Comparison of ENCODE assay signal across 18 cellular contexts in the genomic region with DNA sequence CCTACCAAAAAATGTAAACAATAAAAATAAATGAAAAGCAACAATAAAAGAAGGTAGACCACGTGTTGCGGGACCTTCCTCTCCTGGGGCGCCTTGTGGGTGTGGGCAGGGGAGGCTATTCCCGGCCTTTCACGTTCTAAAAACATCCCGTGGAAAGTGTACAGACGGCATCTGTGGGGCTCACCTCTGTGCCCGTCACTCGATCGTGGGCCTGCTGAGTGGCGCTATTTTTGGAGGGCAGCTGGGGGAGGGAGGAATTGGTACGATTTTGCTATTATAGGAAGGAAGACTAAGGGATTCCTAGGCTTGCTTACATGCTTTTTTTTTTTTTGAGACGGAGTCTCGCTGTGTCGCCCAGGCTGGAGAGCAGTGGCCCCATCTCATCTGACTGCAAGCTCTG. TPM values are rescaled to one million over a fixed set of nuclear protein-coding genes. Genes with fewer than 3 reads are reported as not detected.
DNase-seq lines count a peak whose midpoint lies in the region; ATAC-seq, FAIRE-seq and TF ChIP-seq lines count a peak whose summit lies in the region.
"Had no signal": no experiment of that assay in that cellular context is flagged by ENCODE, and none has a peak within 500 bp of the region (broad histone marks: within the 10 kb centered on the region; RNA-seq: fewer than 3 reads in every experiment).

No MANE protein-coding gene starts in this region.

- H3K79me1 ChIP-seq in H1 (ENCODE audit: low read depth, low read length) = peaks cover 3% of the 10 kb centered on the region; the same call in 1 of the 2 replicates

- intact Hi-C loops in left ventricle myocardium superior (cut with micrococcal nuclease) (no loop called here), colonic mucosa (cut with DNase I) (no loop called here)

- H3K9me3 ChIP-seq in cardiac muscle cell (ENCODE audit: low read depth) (no peaks in the 10 kb centered on the region), H1 (ENCODE audit: insufficient read depth in 2 of 2, low read depth in 1 of 2, low read length in 1 of 2) (no peaks in the 10 kb centered on the region), colonic mucosa (no peaks in the 10 kb centered on the region)
- H3K9me3 ChIP-seq: BE2C had no signal

- H2BK120ac ChIP-seq in H1 (replicated peaks; ENCODE audit: low read depth, low read length) = no peak overlapping the region

- CTCF ChIA-PET in H1 (lab: Charles Lee; ENCODE audit: partially characterized antibody) = no interaction called here

- no peak overlapping the region for H2AK5ac ChIP-seq in H1 (ENCODE audit: low read depth, low read length)

- H3K9me3 Mint-ChIP-seq in neural crest cell = no peaks in the 10 kb centered on the region
- H3K9me3 Mint-ChIP-seq in stimulated activated naive B cell treated with anti-CD40 and anti-IgM and Interleukin-4, amounts not matched to agents 10 μg/mL and 1 μg/mL and 100 μg/mL, for 72 hours = no peaks in the 10 kb centered on the region

- H4K8ac ChIP-seq in H1 (ENCODE audit: extremely low read depth, insufficient read depth, low read length) = peak overlapping the region; percentile 25; the same call in 1 of the 2 replicates

- H3K27ac ChIP-seq in cardiac muscle cell = peak overlapping the region; percentile 51
- no peak overlapping the region for H3K27ac ChIP-seq in H1 (ENCODE audit: low read depth, low read length)
- no peak overlapping the region for H3K27ac ChIP-seq in colonic mucosa

- H4K20me1 ChIP-seq in H1 (replicated peaks in 1 of 2; ENCODE audit: control insufficient read depth in 1 of 2, insufficient read depth in 2 of 2, low read length in 2 of 2) = peaks cover 0 to 3% of the 10 kb centered on the region in 2 experiments

- 87% methylated on average over 15 of the region's 15 CpGs; no CpG with 5 or more reads in 1 of the 2 experiments for WGBS in H1 (ENCODE audit: extremely low coverage in 1 of 2, insufficient coverage in 1 of 2, insufficient read length in 1 of 2, insufficient replicate concordance in 2 of 2, low coverage in 1 of 2, low lambda C conversion rate in 2 of 2, missing lambda C conversion rate in 1 of 2), 2 experiments

- peaks cover 31% of the 10 kb centered on the region for H3K4me1 Mint-ChIP-seq in neural crest cell
- no peaks in the 10 kb centered on the region for H3K4me1 Mint-ChIP-seq in stimulated activated naive B cell treated with anti-CD40 and anti-IgM and Interleukin-4, amounts not matched to agents 10 μg/mL and 1 μg/mL and 100 μg/mL, for 72 hours
- H3K4me1 Mint-ChIP-seq: CD14-positive monocyte had no signal

- H3K14ac ChIP-seq in H1 (ENCODE audit: insufficient read length) = no peak overlapping the region

- H3K9ac ChIP-seq in H1 (replicated peaks in 1 of 4; ENCODE audit: extremely low read depth in 1 of 4, low read depth in 3 of 4, low read length in 3 of 4) = no peak overlapping the region
- no peak overlapping the region for H3K9ac ChIP-seq in colonic mucosa (ENCODE audit: low read depth in 2 of 2, low read length in 2 of 2)

- no peak overlapping the region for H3K23ac ChIP-seq in H1 (ENCODE audit: insufficient read length)

- H3K4me1 ChIP-seq in cardiac muscle cell (ENCODE audit: low read depth) (peaks cover 4% of the 10 kb centered on the region), H1 (replicated peaks in 1 of 4; ENCODE audit: control insufficient read depth in 3 of 4, insufficient read depth in 4 of 4, low read length in 3 of 4) (0 out of 7 replicates have a peak, but pooled peaks cover 0 to 3% (median 0%) of the 10 kb centered on the region in 4 experiments), colonic mucosa (no peaks in the 10 kb centered on the region)
- H3K4me1 ChIP-seq: BE2C had no signal

- no peak overlapping the region for H2BK15ac ChIP-seq in H1 (ENCODE audit: low read length)

- no peak overlapping the region for H2BK20ac ChIP-seq in H1 (ENCODE audit: low read length)

- TF ChIP-seq CTCF in cardiac muscle cell (IDR thresholded peaks at IDR 0.05; ENCODE audit: low read depth, low read length) (no peak), H1 (IDR thresholded peaks at IDR 0.05; ENCODE audit: control extremely low read depth in 1 of 3, insufficient read depth in 1 of 3, low read depth in 1 of 3, low read length in 3 of 3) (no peak), neural crest cell (conservative IDR thresholded peaks at IDR 0.05) (no peak), colonic mucosa (IDR thresholded peaks at IDR 0.05) (no peak)

- H2BK12ac ChIP-seq in H1 (ENCODE audit: low read depth, low read length) = no peak overlapping the region; the same call in 1 of the 2 replicates

- H2BK5ac ChIP-seq in H1 (ENCODE audit: low read depth, low read length) = no peak overlapping the region

- H3K18ac ChIP-seq in H1 (ENCODE audit: extremely low read depth, low read length) = no peak overlapping the region

- no peaks in the 10 kb centered on the region for H3K36me3 ChIP-seq in cardiac muscle cell
- no peaks in the 10 kb centered on the region for H3K36me3 ChIP-seq in H1 (ENCODE audit: control insufficient read depth in 2 of 4, insufficient read depth in 4 of 4, low read length in 3 of 4)
- H3K36me3 ChIP-seq in colonic mucosa = no peaks in the 10 kb centered on the region
- H3K36me3 ChIP-seq: BE2C had no signal

- no peak for FAIRE-seq in H1 (lab: Jason Lieb, UNC)
- FAIRE-seq: HepG2 had no signal

- no peak overlapping the region for H3K4me2 ChIP-seq in H1 (ENCODE audit: insufficient read depth in 1 of 2, low read depth in 2 of 2, low read length in 2 of 2)

- H3K79me2 ChIP-seq in H1 (ENCODE audit: control insufficient read depth in 1 of 2, insufficient read depth in 2 of 2, low read length in 2 of 2) = no peaks in the 10 kb centered on the region

- no peak overlapping the region for H4K5ac ChIP-seq in H1 (ENCODE audit: insufficient read length, low read depth, low read length)

- peaks cover 2% of the 10 kb centered on the region for H3K36me3 Mint-ChIP-seq in neural crest cell (ENCODE audit: low read depth)
- peaks cover 4 to 5% of the 10 kb centered on the region in 2 donors for H3K36me3 Mint-ChIP-seq in stimulated activated naive B cell treated with anti-CD40 and anti-IgM and Interleukin-4, amounts not matched to agents 10 μg/mL and 1 μg/mL and 100 μg/mL, for 72 hours
- H3K36me3 Mint-ChIP-seq: CD14-positive monocyte had no signal

- H3K56ac ChIP-seq in H1 (replicated peaks; ENCODE audit: insufficient read length, low read depth, low read length) = no peak overlapping the region

- H4K91ac ChIP-seq in H1 (replicated peaks; ENCODE audit: insufficient read length, low read length) = no peak overlapping the region

- peaks cover 3% of the 10 kb centered on the region; the same call in 1 of the 2 replicates for H3K23me2 ChIP-seq in H1 (ENCODE audit: low read depth, low read length)

- no peak overlapping the region for H3K4ac ChIP-seq in H1 (replicated peaks; ENCODE audit: insufficient read length, low read depth, low read length)

- no peak for TF ChIP-seq EP300 in H1 (IDR thresholded peaks at IDR 0.05; ENCODE audit: borderline replicate concordance in 1 of 2, low read depth in 2 of 2, low read length in 2 of 2)

- H3K27ac Mint-ChIP-seq in neural crest cell (ENCODE audit: unreplicated experiment) = no peak overlapping the region
- peak overlapping the region; percentile 42 for H3K27ac Mint-ChIP-seq in stimulated activated naive B cell treated with anti-CD40 and anti-IgM and Interleukin-4, amounts not matched to agents 10 μg/mL and 1 μg/mL and 100 μg/mL, for 72 hours
- H3K27ac Mint-ChIP-seq: CD14-positive monocyte, IgD-negative memory B cell had no signal

- H2AFZ ChIP-seq in H1 (ENCODE audit: low read length) = no peak overlapping the region

- H3K4me3 ChIP-seq in cardiac muscle cell (no peak overlapping the region), H1 (ENCODE audit: extremely low read depth in 1 of 4, insufficient read depth in 2 of 4, low read depth in 3 of 4, low read length in 4 of 4) (no peak overlapping the region), colonic mucosa (no peak overlapping the region)

- POLR2A ChIA-PET in H1 (lab: Charles Lee; ENCODE audit: partially characterized antibody) = no interaction called here

- no peak for TF ChIP-seq POLR2A in H1 (IDR thresholded peaks at IDR 0.05; ENCODE audit: control extremely low read depth in 1 of 2, low read depth in 2 of 2, low read length in 2 of 2)

- H3K27me3 Mint-ChIP-seq in neural crest cell (ENCODE audit: low read depth) = no peaks in the 10 kb centered on the region
- H3K27me3 Mint-ChIP-seq in stimulated activated naive B cell treated with anti-CD40 and anti-IgM and Interleukin-4, amounts not matched to agents 10 μg/mL and 1 μg/mL and 100 μg/mL, for 72 hours = no peaks in the 10 kb centered on the region
- H3K27me3 Mint-ChIP-seq: CD4-positive, alpha-beta memory T cell; IgD-negative memory B cell had no signal

- peak in 1 of 2 donors; percentile 8 for DNase-seq in cardiac muscle cell (ENCODE audit: low read depth in 1 of 2, low spot score in 1 of 2)
- DNase-seq in left ventricle myocardium superior = no peak
- no peak for DNase-seq in H1 (ENCODE audit: low read depth in 1 of 2, low spot score in 2 of 2)
- no peak for DNase-seq in neural crest cell (ENCODE audit: low read depth, low spot score)
- DNase-seq in stimulated activated naive B cell treated with anti-CD40 and anti-IgM and Interleukin-4, amounts not matched to agents 10 μg/mL and 1 μg/mL and 100 μg/mL, for 72 hours = no peak
- DNase-seq in AML-193 (lab: John Stamatoyannopoulos, UW) = no peak
- DNase-seq in HT-29 (ENCODE audit: low spot score) = no peak
- DNase-seq in colonic mucosa = no peak
- DNase-seq: BE2C; Calu3; CD4-positive, alpha-beta memory T cell; DMS79 treated with DMSO at 0.1 percent for 48 hours; GF-D8; HCEC 1CT; KBM-7 had no signal

- TF ChIP-seq RAD21 in H1 (IDR thresholded peaks at IDR 0.05 in 1 of 2, conservative IDR thresholded peaks at IDR 0.05 in 1 of 2; ENCODE audit: low read depth in 2 of 2, low read length in 2 of 2) = no peak

- peak overlapping the region; percentile 19 for H3K4me3 Mint-ChIP-seq in neural crest cell
- no peak overlapping the region for H3K4me3 Mint-ChIP-seq in stimulated activated naive B cell treated with anti-CD40 and anti-IgM and Interleukin-4, amounts not matched to agents 10 μg/mL and 1 μg/mL and 100 μg/mL, for 72 hours
- H3K4me3 Mint-ChIP-seq: CD14-positive monocyte; CD4-positive, alpha-beta memory T cell; IgD-negative memory B cell had no signal

- ATAC-seq in left ventricle myocardium superior = no peak
- no peak for ATAC-seq in stimulated activated naive B cell treated with anti-CD40 and anti-IgM and Interleukin-4, amounts not matched to agents 10 μg/mL and 1 μg/mL and 100 μg/mL, for 72 hours (replicated peaks)
- ATAC-seq: HepG2 had no signal

- H3K27me3 ChIP-seq in cardiac muscle cell (no peaks in the 10 kb centered on the region), H1 (replicated peaks in 1 of 4; ENCODE audit: control insufficient read depth in 3 of 4, extremely low read depth in 1 of 4, insufficient read depth in 3 of 4, low read length in 3 of 4) (no peaks in the 10 kb centered on the region), colonic mucosa (no peaks in the 10 kb centered on the region)
- H3K27me3 ChIP-seq: BE2C had no signal

RNA-seq across cellular contexts. Expression of a gene that starts 13.6 kb away (rescaled TPM):
- total RNA-seq in cardiac muscle cell (119 and 142 TPM in 2 replicates), left ventricle myocardium superior (194 TPM), neural crest cell (88.4 and 96.5 TPM in 2 replicates), colonic mucosa (10 to 100 TPM in 1 of 2 donors, 1 to 10 TPM in 1; 8.7 to 22.9 TPM)
- polyA plus RNA-seq in cardiac muscle cell (155 and 200 TPM in 2 replicates), H1 (2011; rRNA removed) (47.6 and 80.1 TPM in 2 replicates)
- total RNA-seq in H1 (2021; fragmentation: NEBNext Ultra II Directional; extraction: Animal tissue kit (Norgen Biotek cat#: 25700)) = 84.3 and 86.7 TPM in 2 replicates
- polyA plus RNA-seq in H1 (2011; cell fraction: cytosol; rRNA removed) = 74.0 TPM
- polyA plus RNA-seq in H1 (2011; cell fraction: nucleus; rRNA removed) = 265 TPM
- polyA plus RNA-seq in H1 (2012, experiment 1 of 2) = 46.6 to 79.9 TPM (median 73.3 TPM) in 4 replicates
- 48.0 TPM for polyA plus RNA-seq in H1 (2012, experiment 2 of 2)
- 41.6 TPM for polyA plus RNA-seq in H1 (2013, experiment 1 of 2)
- 37.4 TPM for polyA plus RNA-seq in H1 (2013, experiment 2 of 2)
- 39.1 and 49.9 TPM in 2 replicates for polyA minus RNA-seq in H1 (2011; rRNA and poly(A)+ RNA removed)
- polyA minus RNA-seq in H1 (2011; cell fraction: cytosol; rRNA and poly(A)+ RNA removed) = 56.4 TPM
- polyA minus RNA-seq in H1 (2011; cell fraction: nucleus; rRNA and poly(A)+ RNA removed) = 122 TPM
- 28.2 and 44.0 TPM in 2 replicates for total RNA-seq in HT-29 (2014; rRNA removed; shearing (Covaris generic))
